ENCODE assay signal across 8 cellular contexts in the genomic region with DNA sequence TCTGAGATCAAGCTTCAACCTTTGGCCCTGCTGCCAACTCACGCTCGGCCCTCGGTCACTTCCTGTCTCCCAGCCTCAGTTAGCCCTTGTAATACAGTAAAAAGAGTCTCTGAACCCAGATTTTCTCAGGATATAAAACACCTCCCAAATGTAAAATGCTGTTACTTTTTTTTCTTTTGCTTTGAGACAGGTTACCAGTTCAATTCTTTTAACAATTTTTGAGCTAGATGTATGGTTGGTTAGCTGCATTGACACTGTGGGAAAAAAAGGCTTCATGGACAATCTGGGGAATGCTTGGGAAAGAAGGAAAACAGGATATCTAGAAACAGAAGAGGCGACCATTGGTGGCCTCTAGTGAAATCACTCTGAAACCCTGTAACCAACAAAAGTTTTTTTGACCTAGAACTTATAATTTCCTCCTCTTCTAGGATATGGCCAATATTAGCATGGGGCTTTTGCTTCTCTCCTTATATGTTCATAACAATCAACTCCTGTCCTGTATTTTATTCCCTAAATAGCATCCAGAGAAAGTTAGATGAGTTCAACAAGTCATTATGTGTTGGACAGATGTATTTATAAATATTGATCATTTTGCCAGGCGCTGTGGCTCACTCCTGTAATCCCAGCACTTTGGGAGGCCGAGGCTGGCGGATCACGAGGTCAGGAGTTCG.
DNase-seq lines count a peak whose midpoint lies in the region; ATAC-seq and TF ChIP-seq lines count a peak whose summit lies in the region.

No MANE protein-coding gene starts in this region.

- H3K9me3 ChIP-seq in ES-I3 (ENCODE audit: control insufficient read depth, insufficient read depth, low read length) = no peaks in the 10 kb centered on the region
- H3K9me3 ChIP-seq in OCI-LY3 (ENCODE audit: insufficient read depth, low read length) = no peaks in the 10 kb centered on the region
- no peaks in the 10 kb centered on the region for H3K9me3 ChIP-seq in parathyroid adenoma (ENCODE audit: control insufficient read depth, low read length)

- H3K79me2 ChIP-seq in OCI-LY3 (ENCODE audit: low read length) (peaks cover 49% of the 10 kb centered on the region), parathyroid adenoma (peaks cover 11% of the 10 kb centered on the region)

- H4K20me1 ChIP-seq in OCI-LY3 (ENCODE audit: insufficient read depth, low read length) = no peaks in the 10 kb centered on the region

- H3K27me3 ChIP-seq in OCI-LY3 (ENCODE audit: low read depth, low read length) (no peaks in the 10 kb centered on the region), parathyroid adenoma (ENCODE audit: control insufficient read depth, insufficient read depth, low read length) (no peaks in the 10 kb centered on the region)

- H3K4me1 ChIP-seq in ES-I3 (ENCODE audit: insufficient read depth, low read length) (peaks cover 8% of the 10 kb centered on the region; the same call in 1 of the 2 replicates), OCI-LY3 (ENCODE audit: low read length) (peaks cover 6% of the 10 kb centered on the region; the same call in 1 of the 2 replicates), parathyroid adenoma (peaks cover 5% of the 10 kb centered on the region)

- ATAC-seq in GM21825 (IDR thresholded peaks at IDR 0.05; ENCODE audit: unreplicated experiment) (no peak), GM19395 (IDR thresholded peaks at IDR 0.05; ENCODE audit: unreplicated experiment) (no peak)

- H3K4me2 ChIP-seq in OCI-LY3 (ENCODE audit: low read length) (peak overlapping the region; percentile 92), parathyroid adenoma (ENCODE audit: low read length) (peak overlapping the region; percentile 94)

- H3K27ac ChIP-seq in OCI-LY3 (ENCODE audit: low read length) (peak overlapping the region; percentile 72), parathyroid adenoma (peak overlapping the region; percentile 92)

- no peaks in the 10 kb centered on the region for H3K36me3 ChIP-seq in ES-I3 (ENCODE audit: insufficient read depth, low read length)
- H3K36me3 ChIP-seq in OCI-LY3 (replicated peaks; ENCODE audit: low read depth, low read length) = no peaks in the 10 kb centered on the region
- no peaks in the 10 kb centered on the region for H3K36me3 ChIP-seq in parathyroid adenoma (ENCODE audit: control insufficient read depth, insufficient read depth, low read length)

- H2AFZ ChIP-seq in OCI-LY3 (ENCODE audit: low read depth, low read length) (0 out of 2 replicates have a peak overlapping the region, but pooled peaks have one; percentile 38), parathyroid adenoma (peak overlapping the region; percentile 86)

- no peak for DNase-seq in epithelial cell of esophagus (ENCODE audit: low read depth)
- no peak for DNase-seq in stimulated activated CD8-positive, alpha-beta memory T cell treated with anti-CD3 and anti-CD28 coated beads, Interleukin-4, amount 100 ng/mL, for 48 hours
- DNase-seq in activated CD4-positive, CD25-positive, alpha-beta regulatory T cell treated with anti-CD3 and anti-CD28 coated beads, Interleukin-2, amount 50 U/mL, for 72 hours = no peak

- H3K4me3 ChIP-seq in OCI-LY3 (ENCODE audit: low read length) (peak overlapping the region; percentile 86), epithelial cell of esophagus (ENCODE audit: low read length) (peak overlapping the region; percentile 89), parathyroid adenoma (ENCODE audit: low read depth, low read length) (peak overlapping the region; percentile 97)

- H3K9ac ChIP-seq in ES-I3 (ENCODE audit: low read depth, low read length) (peak overlapping the region; percentile 99), OCI-LY3 (ENCODE audit: low read length) (peak overlapping the region; percentile 93), parathyroid adenoma (peak overlapping the region; percentile 37)

- no peak for TF ChIP-seq CTCF in OCI-LY3 (IDR thresholded peaks at IDR 0.05; ENCODE audit: low read depth, low read length)
- no peak for TF ChIP-seq CTCF in epithelial cell of esophagus (IDR thresholded peaks at IDR 0.05; ENCODE audit: insufficient read depth, low read depth, low read length, missing control alignments)
- TF ChIP-seq CTCF in parathyroid adenoma (IDR thresholded peaks at IDR 0.05) = no peak

Comparison
In these comparisons a context has a peak if more than half of its experiments do, and no peak if none do; other contexts are left out.
1. H3K9ac ChIP-seq: peak in every context shown above with its lines; median percentile 99 in ES-I3; 93 in OCI-LY3; 37 in parathyroid adenoma.